In genomic region chr5:168578006-168578405, GRCh38 we compare ENCODE assay signal across 8 cellular contexts. TPM values are rescaled to one million over a fixed set of nuclear protein-coding genes. Genes with fewer than 3 reads are reported as not detected.
A peak's percentile ranks its signal among the peaks of the same experiment; 100 is the strongest.
DNase-seq lines count a peak whose midpoint lies in the region; ATAC-seq and TF ChIP-seq lines count a peak whose summit lies in the region.

No MANE protein-coding gene starts in this region.

- H3K4me3 ChIP-seq in AG10803 (ENCODE audit: low read length): peak overlapping the region; percentile 89

- H3K4me3 Mint-ChIP-seq in IgD-negative memory B cell (peak overlapping the region; percentile 85 to 96 (median 92)), brain (peak overlapping the region; percentile 96 to 100 (median 100)), memory B cell (peak overlapping the region; percentile 87)

- peaks cover 0 to 1% (median 0%) of the 10 kb centered on the region in 3 donors for H3K9me3 Mint-ChIP-seq in IgD-negative memory B cell
- H3K9me3 Mint-ChIP-seq in brain: peaks cover 6 to 17% (median 10%) of the 10 kb centered on the region in 5 experiments
- H3K9me3 Mint-ChIP-seq in memory B cell: no peaks in the 10 kb centered on the region

- H3K27me3 Mint-ChIP-seq in IgD-negative memory B cell (no peaks in the 10 kb centered on the region), brain (peaks cover 11% of the 10 kb centered on the region), memory B cell (no peaks in the 10 kb centered on the region)

- H3K4me1 Mint-ChIP-seq in IgD-negative memory B cell: peaks cover 26 to 33% (median 31%) of the 10 kb centered on the region in 3 donors
- H3K4me1 Mint-ChIP-seq in brain: peaks cover 42% of the 10 kb centered on the region
- H3K4me1 Mint-ChIP-seq in memory B cell: peaks cover 14% of the 10 kb centered on the region

- H3K36me3 Mint-ChIP-seq in IgD-negative memory B cell (peaks cover 1% of the 10 kb centered on the region), brain (peaks cover 38% of the 10 kb centered on the region), memory B cell (peaks cover 2% of the 10 kb centered on the region)

- peak overlapping the region in 1 of 3 donors; percentile 79 for H3K27ac Mint-ChIP-seq in IgD-negative memory B cell
- H3K27ac Mint-ChIP-seq in brain: peak overlapping the region; percentile 95 to 99 (median 98)
- H3K27ac Mint-ChIP-seq in memory B cell: no peak overlapping the region

- no peak for TF ChIP-seq CTCF in AG10803 (conservative IDR thresholded peaks at IDR 0.05; ENCODE audit: low read length)
- no peak for TF ChIP-seq CTCF in brain (conservative IDR thresholded peaks at IDR 0.05)

- ATAC-seq in memory B cell (ENCODE audit: low read depth): no peak
- ATAC-seq in GM19467 (IDR thresholded peaks at IDR 0.05; ENCODE audit: unreplicated experiment): no peak

- DNase-seq in AG10803 (ENCODE audit: low read depth) (peak; percentile 25), memory B cell (ENCODE audit: low spot score in 2 of 2) (no peak), amygdala (lab: John Stamatoyannopoulos, UW) (no peak)
- no peak for DNase-seq in effector CD4-positive, alpha-beta T cell
- no peak for DNase-seq in activated effector memory CD4-positive, alpha-beta T cell treated with anti-CD3 and anti-CD28 coated beads, Interleukin-2, amount 50 U/mL, for 16 hours

RNA-seq across cellular contexts. Expression of gene PANK3, which starts 1.2 kb away (rescaled TPM):
- polyA plus RNA-seq in IgD-negative memory B cell: 5.1 TPM
- 6.4 TPM for polyA plus RNA-seq in brain (ENCODE audit: insufficient read depth, low read depth, low replicate concordance)

RNA-seq across cellular contexts. Expression of gene FBLL1, which starts 48.9 kb away (rescaled TPM):
- polyA plus RNA-seq in IgD-negative memory B cell (not detected), brain (ENCODE audit: insufficient read depth, low read depth, low replicate concordance) (33.1 TPM)

Comparison
In these comparisons a context has a peak if more than half of its experiments do, and no peak if none do; other contexts are left out.
1. RNA of gene FBLL1, which starts 48.9 kb away (polyA plus RNA-seq): 33.1 TPM in brain (single experiment); not detected in IgD-negative memory B cell (single experiment); every median in the first group is over 10 times any median in the second.
2. Peak in every context shown above with its lines, with median percentiles within 50 percentile points of each other: H3K4me3 Mint-ChIP-seq.